12 cellular contexts compared by ENCODE assay signal in the genomic region with DNA sequence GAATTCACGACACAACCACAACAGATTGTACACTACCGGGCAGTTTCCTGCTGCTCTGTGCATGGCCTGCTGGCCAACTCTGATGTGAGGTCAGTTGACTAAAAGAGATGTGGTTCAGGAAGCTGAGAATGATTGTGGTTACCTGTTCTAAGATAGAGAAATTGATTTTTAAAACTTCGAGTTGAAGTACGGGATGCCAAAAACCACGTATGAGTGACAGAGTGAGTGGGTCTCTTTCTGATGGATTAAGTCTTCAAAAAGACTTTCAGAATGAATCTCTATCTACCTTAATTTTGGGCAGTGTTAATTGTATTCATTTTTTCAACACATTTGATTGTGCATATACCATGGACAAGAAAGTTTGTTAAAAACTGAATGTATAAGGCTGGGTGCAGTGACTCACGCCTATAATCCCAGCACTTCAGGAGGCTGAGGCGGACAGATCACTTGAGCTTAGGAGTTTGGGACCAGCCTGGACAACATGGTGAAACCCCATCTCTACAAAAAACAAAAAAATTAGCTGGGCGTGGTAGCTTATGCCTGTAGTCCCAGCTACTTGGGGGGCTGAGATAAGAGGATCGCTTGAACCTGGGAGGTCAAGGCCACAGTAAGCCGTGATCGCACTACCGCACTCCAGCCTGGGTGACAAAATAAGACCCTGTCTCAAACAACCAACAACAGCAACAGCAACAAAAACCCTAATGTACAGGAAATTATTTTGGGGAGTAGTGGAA.
DNase-seq lines count a peak whose midpoint lies in the region; ATAC-seq and TF ChIP-seq lines count a peak whose summit lies in the region.
"Had no signal": no experiment of that assay in that cellular context is flagged by ENCODE, and none has a peak within 500 bp of the region (broad histone marks: within the 10 kb centered on the region; RNA-seq: fewer than 3 reads in every experiment).

No MANE protein-coding gene starts in this region.

- peaks cover 22% of the 10 kb centered on the region for H3K4me1 Mint-ChIP-seq in HFFc6 (ENCODE audit: low read depth)

- H3K4me1 ChIP-seq in esophagus muscularis mucosa, result no peaks in the 10 kb centered on the region

- ATAC-seq in GM18499 (IDR thresholded peaks at IDR 0.05; ENCODE audit: insufficient read depth, unreplicated experiment) (peak; percentile 59), GM21576 (IDR thresholded peaks at IDR 0.05; ENCODE audit: unreplicated experiment) (peak; percentile 56)
- ATAC-seq: heart right ventricle had no signal

- no peak for TF ChIP-seq POLR2A in esophagus muscularis mucosa (IDR thresholded peaks at IDR 0.05; ENCODE audit: low read depth)

- peak; percentile 12 for DNase-seq in Jurkat, Clone E6-1 (ENCODE audit: low read depth, low spot score)
- DNase-seq in esophagus muscularis mucosa (ENCODE audit: extremely low spot score) (peak; percentile 34), HFFc6 (no peak), GM03348 (ENCODE audit: low spot score) (no peak), amygdala (lab: John Stamatoyannopoulos, UW) (no peak), NOMO-1 treated with dmso at 0.1 percent for 144 hours (lab: John Stamatoyannopoulos, UW; ENCODE audit: unreplicated experiment) (no peak)
- DNase-seq: activated gamma-delta T cell treated with Interleukin-2 at 50 U/mL for 16 hours, heart right ventricle, midbrain, NCI-H1092 had no signal

- H3K27ac ChIP-seq in esophagus muscularis mucosa (replicated peaks in 1 of 4), result no peak overlapping the region
- H3K27ac ChIP-seq: heart right ventricle had no signal

- no peak for TF ChIP-seq EP300 in esophagus muscularis mucosa (IDR thresholded peaks at IDR 0.05)

- no peak overlapping the region for H3K27ac Mint-ChIP-seq in HFFc6

- no peaks in the 10 kb centered on the region for H3K9me3 ChIP-seq in esophagus muscularis mucosa
- H3K9me3 ChIP-seq: heart right ventricle had no signal

- WGBS in esophagus muscularis mucosa, result 93% methylated on average over 12 of the region's 12 CpGs

- H3K9me3 Mint-ChIP-seq in HFFc6, result no peaks in the 10 kb centered on the region

- H3K36me3 ChIP-seq in esophagus muscularis mucosa, result no peaks in the 10 kb centered on the region
- H3K36me3 ChIP-seq: heart right ventricle had no signal

- H3K27me3 Mint-ChIP-seq in HFFc6 (ENCODE audit: insufficient read depth), result no peaks in the 10 kb centered on the region; the same call in 1 of the 2 replicates

- H3K27me3 ChIP-seq in esophagus muscularis mucosa, result no peaks in the 10 kb centered on the region
- H3K27me3 ChIP-seq: heart right ventricle had no signal

- no peak overlapping the region for H3K4me3 ChIP-seq in Jurkat, Clone E6-1 (ENCODE audit: low read length)
- no peak overlapping the region for H3K4me3 ChIP-seq in esophagus muscularis mucosa
- H3K4me3 ChIP-seq: heart right ventricle had no signal

- TF ChIP-seq CTCF in esophagus muscularis mucosa (IDR thresholded peaks at IDR 0.05) (no peak), HFFc6 (IDR thresholded peaks at IDR 0.05) (no peak)

- H3K36me3 Mint-ChIP-seq in HFFc6 (ENCODE audit: low read depth), result no peaks in the 10 kb centered on the region

- intact Hi-C loops in esophagus muscularis mucosa (cut with DNase I), result no loop called here

- no peak overlapping the region for H3K4me3 Mint-ChIP-seq in HFFc6

Comparison
In these comparisons a context has a peak if more than half of its experiments do, and no peak if none do; other contexts are left out.
1. DNase-seq: peak in Jurkat, Clone E6-1 (single experiment) and esophagus muscularis mucosa (single experiment); none in HFFc6 (single experiment), GM03348 (single experiment), amygdala (0 of 56) and NOMO-1 treated with dmso at 0.1 percent for 144 hours (single experiment).